ENCODE assay signal across 15 cellular contexts in genomic region chrX:29229802-29230201, GRCh38.
"Had no signal": no experiment of that assay in that cellular context is flagged by ENCODE, and none has a peak within 500 bp of the region (broad histone marks: within the 10 kb centered on the region; RNA-seq: fewer than 3 reads in every experiment).

No MANE protein-coding gene starts in this region.

- H3K4me3 ChIP-seq: body of pancreas, heart left ventricle, left ventricle myocardium inferior, testis, upper lobe of right lung had no signal

- ATAC-seq: activated CD8-positive, alpha-beta T cell treated with anti-CD3 and anti-CD28 coated beads for 36 hours; activated naive CD8-positive, alpha-beta T cell treated with anti-CD3 and anti-CD28 coated beads, Interleukin-2, amount 50 U/mL, for 24 hours; body of pancreas; effector memory CD8-positive, alpha-beta T cell; heart left ventricle; upper lobe of right lung had no signal

- H3K9me3 ChIP-seq: body of pancreas, heart left ventricle, left ventricle myocardium inferior, testis, upper lobe of right lung had no signal

- DNase-seq: activated CD4-positive, alpha-beta T cell treated with anti-CD3 and anti-CD28 coated beads for 4 hours; activated CD8-positive, alpha-beta memory T cell treated with anti-CD3 and anti-CD28 coated beads, Interleukin-2, amount 50 U/mL, for 4 hours; activated CD8-positive, alpha-beta T cell treated with anti-CD3 and anti-CD28 coated beads for 36 hours; activated naive CD4-positive, alpha-beta T cell; activated naive CD8-positive, alpha-beta T cell treated with anti-CD3 and anti-CD28 coated beads, Interleukin-2, amount 50 U/mL, for 24 hours; body of pancreas; effector memory CD8-positive, alpha-beta T cell; erythroblast; heart left ventricle; left ventricle myocardium inferior; mesendoderm; stimulated activated CD4-positive, alpha-beta T cell treated with anti-CD3 and anti-CD28 coated beads, Interleukin-2, amount 100 ng/mL, for 48 hours; T-helper 1 cell; testis; upper lobe of right lung had no signal

- H3K27ac ChIP-seq: body of pancreas, heart left ventricle, left ventricle myocardium inferior, testis, upper lobe of right lung had no signal

- H3K27me3 ChIP-seq: body of pancreas, heart left ventricle, testis, upper lobe of right lung had no signal

- H3K36me3 ChIP-seq: heart left ventricle, left ventricle myocardium inferior, upper lobe of right lung had no signal

- H3K4me1 ChIP-seq: body of pancreas, heart left ventricle, left ventricle myocardium inferior, testis, upper lobe of right lung had no signal
